36 cellular contexts compared by ENCODE assay signal in genomic region chr16:79054593-79054992, GRCh38.
"Had no signal": no experiment of that assay in that cellular context is flagged by ENCODE, and none has a peak within 500 bp of the region (broad histone marks: within the 10 kb centered on the region; RNA-seq: fewer than 3 reads in every experiment).

No MANE protein-coding gene starts in this region.

- DNase-seq: activated CD4-positive, alpha-beta memory T cell treated with anti-CD3 and anti-CD28 coated beads, Interleukin-2, amount 10 ng/mL, durations not matched to agents 7 days and 5 days; activated CD4-positive, alpha-beta T cell treated with anti-CD3 and anti-CD28 coated beads for 1 hour; activated CD4-positive, alpha-beta T cell treated with anti-CD3 and anti-CD28 coated beads for 48 hours; activated CD4-positive, CD25-positive, alpha-beta regulatory T cell; activated CD8-positive, alpha-beta memory T cell treated with anti-CD3 and anti-CD28 coated beads for 24 hours; activated CD8-positive, alpha-beta memory T cell treated with anti-CD3 and anti-CD28 coated beads, Interleukin-2, amount 10 ng/mL, durations not matched to agents 7 days and 5 days; activated CD8-positive, alpha-beta memory T cell treated with anti-CD3 and anti-CD28 coated beads, Interleukin-2, amount 50 U/mL, for 48 hours; activated effector memory CD4-positive, alpha-beta T cell treated with Interleukin-2 at 50 U/mL for 16 hours; activated naive CD4-positive, alpha-beta T cell; activated naive CD4-positive, alpha-beta T cell treated with anti-CD3 and anti-CD28 coated beads, Interleukin-2, amount 50 U/mL, for 16 hours; activated naive CD8-positive, alpha-beta T cell treated with anti-CD3 and anti-CD28 coated beads for 36 hours; activated T-cell treated with anti-CD3 and anti-CD28 coated beads, Interleukin-2, amount 50 U/mL, for 48 hours; amniotic stem cell; aorta; brain microvascular endothelial cell; NCI-H1092 treated with DMSO at 0.1 percent for 48 hours; NCI-H146; NCI-H187; NCI-H2029 treated with DMSO at 0.1 percent for 48 hours; NCI-H2107; NCI-H2171; NCI-H510A; NCI-H526; NCI-H748 treated with DMSO at 0.1 percent for 48 hours; NK-92 treated with Interleukin-12 subunit alpha and Interleukin-12 subunit beta, amount 100 ng/mL, for 24 hours; PC-9; SIG-M5; T-helper 1 cell; T-helper 2 cell; T-helper 9 cell had no signal

- H3K27ac Mint-ChIP-seq: activated CD4-positive, alpha-beta memory T cell treated with anti-CD3 and anti-CD28 coated beads, Interleukin-2, amount 10 ng/mL, durations not matched to agents 7 days and 5 days; activated CD8-positive, alpha-beta memory T cell treated with anti-CD3 and anti-CD28 coated beads, Interleukin-2, amount 10 ng/mL, durations not matched to agents 7 days and 5 days; activated naive CD8-positive, alpha-beta T cell treated with anti-CD3 and anti-CD28 coated beads for 36 hours had no signal

- H3K4me3 Mint-ChIP-seq: activated CD4-positive, alpha-beta memory T cell treated with anti-CD3 and anti-CD28 coated beads, Interleukin-2, amount 10 ng/mL, durations not matched to agents 7 days and 5 days; activated CD8-positive, alpha-beta memory T cell treated with anti-CD3 and anti-CD28 coated beads, Interleukin-2, amount 10 ng/mL, durations not matched to agents 7 days and 5 days; activated naive CD8-positive, alpha-beta T cell treated with anti-CD3 and anti-CD28 coated beads for 36 hours had no signal

- H3K27me3 Mint-ChIP-seq: activated CD4-positive, alpha-beta memory T cell treated with anti-CD3 and anti-CD28 coated beads, Interleukin-2, amount 10 ng/mL, durations not matched to agents 7 days and 5 days; activated CD8-positive, alpha-beta memory T cell treated with anti-CD3 and anti-CD28 coated beads, Interleukin-2, amount 10 ng/mL, durations not matched to agents 7 days and 5 days; activated naive CD8-positive, alpha-beta T cell treated with anti-CD3 and anti-CD28 coated beads for 36 hours had no signal

- H3K27me3 ChIP-seq: brain microvascular endothelial cell had no signal

- ATAC-seq: activated CD8-positive, alpha-beta memory T cell treated with anti-CD3 and anti-CD28 coated beads, Interleukin-2, amount 10 ng/mL, durations not matched to agents 7 days and 5 days; Right ventricle myocardium inferior; SK-N-SH treated with all-trans-retinoic acid at 6 μM for 48 hours had no signal

- H3K4me1 Mint-ChIP-seq: activated CD4-positive, alpha-beta memory T cell treated with anti-CD3 and anti-CD28 coated beads, Interleukin-2, amount 10 ng/mL, durations not matched to agents 7 days and 5 days; activated CD8-positive, alpha-beta memory T cell treated with anti-CD3 and anti-CD28 coated beads, Interleukin-2, amount 10 ng/mL, durations not matched to agents 7 days and 5 days; activated naive CD8-positive, alpha-beta T cell treated with anti-CD3 and anti-CD28 coated beads for 36 hours had no signal

- H3K9ac ChIP-seq: KMS-11 had no signal

- H3K36me3 ChIP-seq: brain microvascular endothelial cell had no signal

- H3K4me3 ChIP-seq: PC-9 had no signal

- H2AFZ ChIP-seq: PC-9 had no signal

- FAIRE-seq: RCC 7860 had no signal

- H3K27ac ChIP-seq: brain microvascular endothelial cell, KMS-11, PC-9, RWPE1, VCaP had no signal

- H3K4me2 ChIP-seq: KMS-11, PC-9 had no signal
